Comparison of ENCODE assay signal across 9 cellular contexts in genomic region chr9:136547508-136548215, GRCh38. TPM values are rescaled to one million over a fixed set of nuclear protein-coding genes. Genes with fewer than 3 reads are reported as not detected.
DNase-seq lines count a peak whose midpoint lies in the region; TF ChIP-seq lines count a peak whose summit lies in the region.
"Had no signal": no experiment of that assay in that cellular context is flagged by ENCODE, and none has a peak within 500 bp of the region (broad histone marks: within the 10 kb centered on the region; RNA-seq: fewer than 3 reads in every experiment).

No MANE protein-coding gene starts in this region.

- peak overlapping the region; percentile 96 for H3K9ac ChIP-seq in NT2/D1 (ENCODE audit: insufficient read length, low read depth)

- H3K27ac ChIP-seq in 22Rv1 (peak overlapping the region; percentile 100), esophagus (ENCODE audit: low read depth in 2 of 2, low read length in 1 of 2) (peak overlapping the region; percentile 99), prostate gland (peak overlapping the region; percentile 93 to 95)

- H3K4me1 ChIP-seq in NT2/D1 (ENCODE audit: insufficient read depth, insufficient read length) (peaks cover 48% of the 10 kb centered on the region), esophagus (ENCODE audit: control insufficient read depth in 2 of 2, insufficient read depth in 2 of 2, low read length in 1 of 2) (peaks cover 14 to 40% of the 10 kb centered on the region in 2 donors), prostate gland (replicated peaks) (peaks cover 31% of the 10 kb centered on the region)

- POLR2A ChIA-PET in HEK293T (lab: Yijun Ruan, JAX), result no interaction called here

- H3K4me3 ChIP-seq in NT2/D1 (ENCODE audit: insufficient read length, low read depth), result no peak overlapping the region
- peak overlapping the region in 1 of 2 donors; percentile 8 for H3K4me3 ChIP-seq in esophagus (ENCODE audit: low read depth in 1 of 2, low read length in 2 of 2)
- no peak overlapping the region for H3K4me3 ChIP-seq in prostate gland

- DNase-seq in NT2/D1 (ENCODE audit: low read depth, low spot score) (no peak), prostate gland (ENCODE audit: low spot score) (no peak), NCI-H1417 treated with DMSO at 0.1 percent for 48 hours (lab: John Stamatoyannopoulos, UW) (no peak), LoVo (ENCODE audit: low spot score) (no peak), HEK293T (ENCODE audit: extremely low spot score) (no peak)
- DNase-seq in stimulated activated naive CD4-positive, alpha-beta T cell (lab: John Stamatoyannopoulos, UW), result no peak
- DNase-seq: activated naive CD8-positive, alpha-beta T cell treated with anti-CD3 and anti-CD28 coated beads, Interleukin-2, amount 10 ng/mL, durations not matched to agents 7 days and 5 days had no signal

- H3K9me3 ChIP-seq in NT2/D1 (ENCODE audit: insufficient read depth, low read length) (no peaks in the 10 kb centered on the region), esophagus (ENCODE audit: control insufficient read depth in 2 of 2, insufficient read depth in 1 of 2, low read depth in 1 of 2, low read length in 1 of 2) (no peaks in the 10 kb centered on the region), prostate gland (no peaks in the 10 kb centered on the region)

- no peaks in the 10 kb centered on the region for H3K27me3 ChIP-seq in NT2/D1 (ENCODE audit: insufficient read depth, insufficient read length)
- H3K27me3 ChIP-seq in esophagus (ENCODE audit: control insufficient read depth in 1 of 2, insufficient read depth in 2 of 2, low read length in 2 of 2), result no peaks in the 10 kb centered on the region
- no peaks in the 10 kb centered on the region for H3K27me3 ChIP-seq in prostate gland (replicated peaks; ENCODE audit: insufficient read depth)

- H3K36me3 ChIP-seq in NT2/D1 (ENCODE audit: insufficient read depth, insufficient read length, low read length) (peaks cover 16% of the 10 kb centered on the region), esophagus (ENCODE audit: control insufficient read depth in 2 of 2, insufficient read depth in 2 of 2, low read length in 1 of 2) (peaks cover 0 to 11% of the 10 kb centered on the region in 2 donors), prostate gland (no peaks in the 10 kb centered on the region)

- TF ChIP-seq POLR2A in prostate gland (IDR thresholded peaks at IDR 0.05), result no peak

- intact Hi-C loops in prostate gland (cut with DNase I), result loop anchor here (2.0 to 5.0 kb wide), 2 partner anchors 65 to 75 kb away; partner anchors contain the start of gene SEC16A

- CTCF ChIA-PET in HEK293T (lab: Yijun Ruan, JAX), result no interaction called here

- TF ChIP-seq CTCF in 22Rv1 (IDR thresholded peaks at IDR 0.05), result no peak
- TF ChIP-seq CTCF in prostate gland (IDR thresholded peaks at IDR 0.05), result no peak

- WGBS in esophagus, 2 donors, result 65 to 69% methylated on average over 21 to 25 of the region's 25 CpGs
- 76% methylated on average over 19 of the region's 25 CpGs for WGBS in prostate gland

TF ChIP-seq in HEK293T, 16 proteins besides CTCF, POLR2A, EP300 and RAD21:
- no peak for TF ChIP-seq SP1 (IDR thresholded peaks at IDR 0.05)
- TF ChIP-seq BHLHE40 (IDR thresholded peaks at IDR 0.05; ENCODE audit: borderline replicate concordance), result no peak
- no peak for TF ChIP-seq NFRKB (IDR thresholded peaks at IDR 0.05)
- no peak for TF ChIP-seq HDGF (IDR thresholded peaks at IDR 0.05; ENCODE audit: borderline replicate concordance)
TF ChIP-seq in HEK293T: peak in this region for 0.

RNA-seq across cellular contexts. Expression of gene NOTCH1, which starts 1.8 kb away (rescaled TPM):
- 10 to 100 TPM in 1 of 2 donors, 1 to 10 TPM in 1; 9.6 to 19.8 TPM for polyA plus RNA-seq in esophagus
- 10 to 100 TPM; 38.0 to 63.3 TPM for total RNA-seq in prostate gland
